Comparison of ENCODE assay signal across 10 cellular contexts in genomic region chr16:11201498-11202259, GRCh38. TPM values are rescaled to one million over a fixed set of nuclear protein-coding genes. Genes with fewer than 3 reads are reported as not detected.
DNase-seq lines count a peak whose midpoint lies in the region; ATAC-seq and TF ChIP-seq lines count a peak whose summit lies in the region.
"Had no signal": no experiment of that assay in that cellular context is flagged by ENCODE, and none has a peak within 500 bp of the region (broad histone marks: within the 10 kb centered on the region; RNA-seq: fewer than 3 reads in every experiment).

No MANE protein-coding gene starts in this region.

- H3K36me3 ChIP-seq in kidney epithelial cell (ENCODE audit: control insufficient read depth, insufficient read depth, low read length) = no peaks in the 10 kb centered on the region

- no peaks in the 10 kb centered on the region for H3K27me3 ChIP-seq in kidney epithelial cell (ENCODE audit: control insufficient read depth, insufficient read depth, low read length)

- H3K4me3 Mint-ChIP-seq in CD14-positive monocyte (peak overlapping the region; percentile 50 to 84), osteocyte (ENCODE audit: unreplicated experiment) (no peak overlapping the region)

- H3K9me3 Mint-ChIP-seq in CD14-positive monocyte = no peaks in the 10 kb centered on the region
- H3K9me3 Mint-ChIP-seq in osteocyte (ENCODE audit: unreplicated experiment) = no peaks in the 10 kb centered on the region

- ATAC-seq in left lobe of liver = no peak
- no peak for ATAC-seq in GM21825 (IDR thresholded peaks at IDR 0.05; ENCODE audit: unreplicated experiment)

- peak; percentile 77 for DNase-seq in CD14-positive monocyte (ENCODE audit: low spot score)
- peak; percentile 97 for DNase-seq in HT1080 (ENCODE audit: low read depth)
- peak; percentile 63 for DNase-seq in kidney epithelial cell (ENCODE audit: low read depth)
- DNase-seq in Kasumi-1 (lab: John Stamatoyannopoulos, UW) = no peak
- no peak for DNase-seq in osteocyte (ENCODE audit: extremely low spot score, unreplicated experiment)
- DNase-seq in left lobe of liver (ENCODE audit: low spot score) = no peak
- DNase-seq: stimulated activated CD4-positive, alpha-beta T cell treated with anti-CD3 and anti-CD28 coated beads, Interleukin-4, amount 100 ng/mL, for 24 hours had no signal

- TF ChIP-seq CTCF in CD14-positive monocyte (IDR thresholded peaks at IDR 0.05) (no peak), WI38 (IDR thresholded peaks at IDR 0.05; ENCODE audit: low read depth, low read length) (no peak), kidney epithelial cell (IDR thresholded peaks at IDR 0.05; ENCODE audit: insufficient read depth, low read length, poor library complexity, severe bottlenecking) (no peak), osteocyte (IDR thresholded peaks at IDR 0.05) (no peak)

- H3K4me1 Mint-ChIP-seq in CD14-positive monocyte (peaks cover 70% of the 10 kb centered on the region), osteocyte (ENCODE audit: unreplicated experiment) (peaks cover 13% of the 10 kb centered on the region)

- H3K36me3 Mint-ChIP-seq in CD14-positive monocyte (peaks cover 4 to 7% of the 10 kb centered on the region in 2 donors), osteocyte (ENCODE audit: unreplicated experiment) (no peaks in the 10 kb centered on the region)

- H3K4me3 ChIP-seq in WI38 (ENCODE audit: low read depth, low read length) (peak overlapping the region; percentile 11; the same call in 1 of the 2 replicates), kidney epithelial cell (ENCODE audit: low read depth, low read length) (no peak overlapping the region)
- H3K4me3 ChIP-seq: SK-N-MC had no signal

- intact Hi-C loops in CD14-positive monocyte (cut with micrococcal nuclease) = loop anchor here in 1 of 2 donors (10.0 kb wide), 1 partner anchor 53 kb away; the partner anchor contains the start of gene SOCS1

- H3K27ac Mint-ChIP-seq in CD14-positive monocyte = peak overlapping the region; percentile 74 to 90 (median 88)
- no peak overlapping the region for H3K27ac Mint-ChIP-seq in osteocyte (ENCODE audit: unreplicated experiment)

- H3K27me3 Mint-ChIP-seq in CD14-positive monocyte (ENCODE audit: low read depth in 3 of 3) (peaks cover 0 to 5% (median 4%) of the 10 kb centered on the region in 3 donors), osteocyte (ENCODE audit: unreplicated experiment) (peaks cover 2% of the 10 kb centered on the region)

RNA-seq across cellular contexts. Expression of gene SOCS1, which starts 54.3 kb away (rescaled TPM):
- under 1 TPM; 0.13 to 0.35 TPM for polyA plus RNA-seq in CD14-positive monocyte
- total RNA-seq in HT1080 (2014; rRNA removed; shearing (Covaris generic)) = 1.7 and 2.3 TPM in 2 replicates
- polyA plus RNA-seq in HT1080 (2015; cell fraction: cytosol; rRNA removed) = 2.8 and 3.8 TPM in 2 replicates
- polyA plus RNA-seq in HT1080 (2015; cell fraction: nucleus; rRNA removed) = 1.3 and 2.1 TPM in 2 replicates
- total RNA-seq in kidney epithelial cell (1.2 and 3.5 TPM in 2 replicates), osteocyte (9.7 and 10.6 TPM in 2 replicates), left lobe of liver (0.91 TPM)

Comparison
In these comparisons a context has a peak if more than half of its experiments do, and no peak if none do; other contexts are left out.
1. DNase-seq: peak in CD14-positive monocyte (single experiment), HT1080 (single experiment) and kidney epithelial cell (single experiment); none in Kasumi-1 (0 of 2), osteocyte (single experiment) and left lobe of liver (single experiment).